Comparison of ENCODE assay signal across 10 cellular contexts in the genomic region with DNA sequence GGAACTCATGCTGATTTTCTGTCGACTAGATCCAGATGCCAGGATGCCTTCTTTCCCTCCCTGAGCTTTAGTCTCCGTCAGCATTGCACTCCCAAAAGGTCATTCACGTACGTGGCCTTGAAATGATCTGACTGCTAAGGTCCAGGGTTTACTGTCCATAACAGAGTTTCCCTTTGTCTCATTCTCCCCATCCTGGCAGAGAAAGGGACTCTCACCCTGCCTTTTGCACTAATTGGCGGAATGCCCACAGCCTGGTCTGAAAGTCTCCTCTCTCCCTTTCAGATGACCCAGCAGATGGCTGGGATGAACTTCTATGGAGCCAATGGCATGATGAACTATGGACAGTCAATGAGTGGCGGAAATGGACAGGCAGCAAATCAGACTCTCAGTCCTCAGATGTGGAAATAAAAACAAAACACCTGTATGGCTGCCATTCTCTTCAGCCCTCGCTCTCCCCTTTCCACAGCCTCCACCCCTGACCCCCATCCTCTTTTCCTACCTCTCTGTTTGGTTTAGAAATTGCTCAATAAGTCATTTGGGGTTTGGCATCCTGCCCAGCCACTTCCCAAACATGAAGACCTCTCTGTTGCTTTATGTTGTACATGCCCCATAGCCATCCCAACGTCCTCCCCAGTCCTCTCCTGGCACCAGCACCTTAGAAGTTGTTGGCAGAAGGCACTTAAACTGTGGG. TPM values are rescaled to one million over a fixed set of nuclear protein-coding genes. Genes with fewer than 3 reads are reported as not detected.
A peak's percentile ranks its signal among the peaks of the same experiment; 100 is the strongest.
DNase-seq lines count a peak whose midpoint lies in the region; ATAC-seq and TF ChIP-seq lines count a peak whose summit lies in the region.
"Had no signal": no experiment of that assay in that cellular context is flagged by ENCODE, and none has a peak within 500 bp of the region (broad histone marks: within the 10 kb centered on the region; RNA-seq: fewer than 3 reads in every experiment).

No MANE protein-coding gene starts in this region.

- CTCF ChIA-PET in activated CD8-positive, alpha-beta T cell treated with anti-CD3 and anti-CD28 coated beads for 36 hours (lab: Charles Lee) = interaction anchor here (1.1 to 1.6 kb wide), 2 partner anchors 17 to 80 kb away, joined by 3 to 4 read pairs; no protein-coding TSS in a partner anchor

- no peak overlapping the region for H3K4me3 ChIP-seq in left lung
- H3K4me3 ChIP-seq: ovary had no signal

- H3K27ac Mint-ChIP-seq in activated CD8-positive, alpha-beta T cell treated with anti-CD3 and anti-CD28 coated beads for 36 hours = peak overlapping the region; percentile 54
- H3K27ac Mint-ChIP-seq: activated naive CD8-positive, alpha-beta T cell treated with anti-CD3 and anti-CD28 coated beads, Interleukin-2, amount 10 ng/mL, durations not matched to agents 7 days and 5 days had no signal

- H3K36me3 ChIP-seq in left lung = peaks cover 0 to 65% of the 10 kb centered on the region in 2 donors
- H3K36me3 ChIP-seq: ovary had no signal

- ATAC-seq in activated CD8-positive, alpha-beta T cell treated with anti-CD3 and anti-CD28 coated beads for 36 hours = no peak
- peak; percentile 60 for ATAC-seq in left lung
- ATAC-seq in GM18520 (IDR thresholded peaks at IDR 0.05; ENCODE audit: unreplicated experiment) = no peak
- ATAC-seq in HG02623 (IDR thresholded peaks at IDR 0.05; ENCODE audit: unreplicated experiment) = no peak
- no peak for ATAC-seq in HG02588 (IDR thresholded peaks at IDR 0.05; ENCODE audit: unreplicated experiment)

- peak overlapping the region in 1 of 2 donors; percentile 39 for H3K27ac ChIP-seq in left lung
- H3K27ac ChIP-seq: ovary had no signal

- no peaks in the 10 kb centered on the region for H3K27me3 Mint-ChIP-seq in activated CD8-positive, alpha-beta T cell treated with anti-CD3 and anti-CD28 coated beads for 36 hours
- H3K27me3 Mint-ChIP-seq: activated naive CD8-positive, alpha-beta T cell treated with anti-CD3 and anti-CD28 coated beads, Interleukin-2, amount 10 ng/mL, durations not matched to agents 7 days and 5 days had no signal

- peak; percentile 6 to 37 for DNase-seq in AML-193 (lab: John Stamatoyannopoulos, UW)
- DNase-seq in HuH-7 (ENCODE audit: low spot score) = peak; percentile 30
- DNase-seq in activated CD8-positive, alpha-beta T cell treated with anti-CD3 and anti-CD28 coated beads for 36 hours = no peak
- DNase-seq in left lung = peak in 1 of 2 donors; percentile 40
- DNase-seq in activated gamma-delta T cell treated with Interleukin-2 at 50 U/mL for 16 hours = no peak
- DNase-seq: activated naive CD8-positive, alpha-beta T cell treated with anti-CD3 and anti-CD28 coated beads, Interleukin-2, amount 10 ng/mL, durations not matched to agents 7 days and 5 days had no signal

- no peaks in the 10 kb centered on the region for H3K9me3 Mint-ChIP-seq in activated CD8-positive, alpha-beta T cell treated with anti-CD3 and anti-CD28 coated beads for 36 hours
- H3K9me3 Mint-ChIP-seq: activated naive CD8-positive, alpha-beta T cell treated with anti-CD3 and anti-CD28 coated beads, Interleukin-2, amount 10 ng/mL, durations not matched to agents 7 days and 5 days had no signal

- H3K4me3 Mint-ChIP-seq in activated CD8-positive, alpha-beta T cell treated with anti-CD3 and anti-CD28 coated beads for 36 hours = no peak overlapping the region
- H3K4me3 Mint-ChIP-seq: activated naive CD8-positive, alpha-beta T cell treated with anti-CD3 and anti-CD28 coated beads, Interleukin-2, amount 10 ng/mL, durations not matched to agents 7 days and 5 days had no signal

- peaks cover 9 to 34% of the 10 kb centered on the region in 2 donors for H3K4me1 ChIP-seq in left lung

- no peaks in the 10 kb centered on the region for H3K27me3 ChIP-seq in left lung
- H3K27me3 ChIP-seq: ovary had no signal

- peaks cover 12% of the 10 kb centered on the region for H3K4me1 Mint-ChIP-seq in activated CD8-positive, alpha-beta T cell treated with anti-CD3 and anti-CD28 coated beads for 36 hours (ENCODE audit: low read depth)

- H3K36me3 Mint-ChIP-seq in activated CD8-positive, alpha-beta T cell treated with anti-CD3 and anti-CD28 coated beads for 36 hours (ENCODE audit: low read depth) = peaks cover 84% of the 10 kb centered on the region

- intact Hi-C loops in activated CD8-positive, alpha-beta T cell treated with anti-CD3 and anti-CD28 coated beads for 36 hours (cut with micrococcal nuclease) = no loop called here
- intact Hi-C loops in left lung (cut with DNase I) = no loop called here

- no peak for TF ChIP-seq CTCF in activated CD8-positive, alpha-beta T cell treated with anti-CD3 and anti-CD28 coated beads for 36 hours (IDR thresholded peaks at IDR 0.05)
- no peak for TF ChIP-seq CTCF in left lung (IDR thresholded peaks at IDR 0.05)

- no peaks in the 10 kb centered on the region for H3K9me3 ChIP-seq in left lung
- H3K9me3 ChIP-seq: ovary had no signal

- POLR2A ChIA-PET in activated CD8-positive, alpha-beta T cell treated with anti-CD3 and anti-CD28 coated beads for 36 hours (lab: Charles Lee) = interaction anchor here (0.6 kb wide), 1 partner anchor 110 kb away, joined by 3 read pairs; no protein-coding TSS in a partner anchor

RNA-seq across cellular contexts. Expression of a gene that starts 28.4 kb away (rescaled TPM):
- total RNA-seq in activated CD8-positive, alpha-beta T cell treated with anti-CD3 and anti-CD28 coated beads for 36 hours = 1 to 10 TPM; 3.5 to 4.1 TPM
- 1 to 10 TPM; 2.3 to 2.5 TPM for total RNA-seq in left lung

RNA-seq across cellular contexts. Expression of a gene that starts 48.3 kb away (rescaled TPM):
- 100 to 1,000 TPM; 204 to 209 TPM for total RNA-seq in activated CD8-positive, alpha-beta T cell treated with anti-CD3 and anti-CD28 coated beads for 36 hours
- 10 to 100 TPM; 39.8 to 77.3 TPM for total RNA-seq in left lung

RNA-seq across cellular contexts. Expression of a gene that starts 55.3 kb away (rescaled TPM):
- total RNA-seq in activated CD8-positive, alpha-beta T cell treated with anti-CD3 and anti-CD28 coated beads for 36 hours = 1 to 10 TPM; 4.2 to 4.7 TPM
- total RNA-seq in left lung = 1 to 10 TPM; 2.9 to 3.8 TPM

Comparison
In these comparisons a context has a peak if more than half of its experiments do, and no peak if none do; other contexts are left out.
1. DNase-seq: peak in AML-193 (2 of 2) and HuH-7 (single experiment); none in activated CD8-positive, alpha-beta T cell treated with anti-CD3 and anti-CD28 coated beads for 36 hours (single experiment) and activated gamma-delta T cell treated with Interleukin-2 at 50 U/mL for 16 hours (single experiment).